ENCODE assay signal across 15 cellular contexts in the genomic region with DNA sequence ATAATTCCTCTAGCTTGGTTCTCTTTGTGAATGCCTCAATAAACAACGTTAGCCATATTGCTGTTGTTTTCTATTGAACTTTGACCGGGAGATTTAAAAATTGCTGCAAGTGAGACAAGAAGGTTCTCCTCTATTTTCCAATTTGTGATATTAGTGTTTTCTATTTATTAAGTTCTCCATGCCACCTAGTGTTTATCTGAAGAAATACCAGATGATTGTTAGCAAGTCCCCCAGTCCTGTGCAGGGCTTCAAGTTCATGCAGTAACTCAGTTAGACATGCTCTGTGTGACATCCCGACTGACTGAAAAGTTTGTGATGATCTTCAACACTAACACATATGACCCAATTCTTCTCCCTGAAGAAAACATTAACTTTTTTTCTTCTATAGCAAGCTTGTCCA. TPM values are rescaled to one million over a fixed set of nuclear protein-coding genes. Genes with fewer than 3 reads are reported as not detected.
DNase-seq lines count a peak whose midpoint lies in the region; ATAC-seq and TF ChIP-seq lines count a peak whose summit lies in the region.
"Had no signal": no experiment of that assay in that cellular context is flagged by ENCODE, and none has a peak within 500 bp of the region (broad histone marks: within the 10 kb centered on the region; RNA-seq: fewer than 3 reads in every experiment).

No MANE protein-coding gene starts in this region.

- ATAC-seq in Right ventricle myocardium inferior (no peak), HG02885 (IDR thresholded peaks at IDR 0.05; ENCODE audit: poor library complexity, unreplicated experiment) (no peak), HG03139 (IDR thresholded peaks at IDR 0.05; ENCODE audit: unreplicated experiment) (no peak)

- no peak overlapping the region for H3K27ac ChIP-seq in left ventricle myocardium inferior (replicated peaks)
- H3K27ac ChIP-seq in PC-9 = no peak overlapping the region
- H3K27ac ChIP-seq: SJSA1, WERI-Rb-1 had no signal

- POLR2A ChIA-PET in PC-9 (lab: Charles Lee; ENCODE audit: unreplicated experiment) = no interaction called here

- H3K9me3 ChIP-seq in left ventricle myocardium inferior (replicated peaks) = peaks cover 13% of the 10 kb centered on the region
- H3K9me3 ChIP-seq in PC-9 (ENCODE audit: insufficient read depth, low read depth) = peaks cover 13% of the 10 kb centered on the region; the same call in 1 of the 2 replicates
- H3K9me3 ChIP-seq: SJSA1 had no signal

- H3K36me3 ChIP-seq in left ventricle myocardium inferior (no peaks in the 10 kb centered on the region), PC-9 (ENCODE audit: low read depth) (no peaks in the 10 kb centered on the region)
- H3K36me3 ChIP-seq: SJSA1, WERI-Rb-1 had no signal

- no peak overlapping the region for H3K4me2 ChIP-seq in PC-9

- BruUV-seq in PC-9 (replicated peaks; lab: Mats Ljungman, UMichigan) = no TSS peak

- no peaks in the 10 kb centered on the region for H4K20me1 ChIP-seq in PC-9 (ENCODE audit: insufficient read depth)

- H3K79me2 ChIP-seq in PC-9 (ENCODE audit: low read depth) = no peaks in the 10 kb centered on the region

- H3K9me2 ChIP-seq in PC-9 (ENCODE audit: insufficient read depth) = no peaks in the 10 kb centered on the region

- no peaks in the 10 kb centered on the region for H3K4me1 ChIP-seq in left ventricle myocardium inferior
- peaks cover 4% of the 10 kb centered on the region; the same call in 1 of the 2 replicates for H3K4me1 ChIP-seq in PC-9 (replicated peaks; ENCODE audit: insufficient read depth)

- no peaks in the 10 kb centered on the region for H3F3A ChIP-seq in PC-9 (ENCODE audit: insufficient read depth, low read depth)

- H3K4me3 ChIP-seq in left ventricle myocardium inferior (no peak overlapping the region), PC-9 (no peak overlapping the region)
- H3K4me3 ChIP-seq: SJSA1 had no signal

- intact Hi-C loops in left ventricle myocardium inferior (cut with micrococcal nuclease) (no loop called here), Right ventricle myocardium inferior (cut with DNase I) (loop anchor here (10.0 kb wide), 1 partner anchor 245 kb away; no protein-coding TSS in a partner anchor), PC-9 (cut with micrococcal nuclease; ENCODE audit: unreplicated experiment) (loop anchor here (5.0 kb wide), 1 partner anchor 423 kb away; no protein-coding TSS in a partner anchor)

- peak; percentile 18 for TF ChIP-seq CTCF in left ventricle myocardium inferior (IDR thresholded peaks at IDR 0.05; ENCODE audit: borderline replicate concordance)
- peak; percentile 65 for TF ChIP-seq CTCF in PC-9 (conservative IDR thresholded peaks at IDR 0.05)

- DNase-seq in left ventricle myocardium inferior (no peak), Right ventricle myocardium inferior (ENCODE audit: missing footprints) (no peak), PC-9 (no peak), germinal center (ENCODE audit: low spot score) (peak; percentile 3), NCI-H2227 (lab: John Stamatoyannopoulos, UW; ENCODE audit: unreplicated experiment) (no peak), NOMO-1 (lab: John Stamatoyannopoulos, UW; ENCODE audit: unreplicated experiment in 2 of 2) (no peak)
- DNase-seq: islet precursor cell, NCI-H446, WERI-Rb-1 had no signal

- no peaks in the 10 kb centered on the region for H3K27me3 ChIP-seq in left ventricle myocardium inferior (ENCODE audit: low read depth)
- no peaks in the 10 kb centered on the region; the same call in 1 of the 2 replicates for H3K27me3 ChIP-seq in PC-9 (ENCODE audit: insufficient read depth, low read depth)
- H3K27me3 ChIP-seq: SJSA1 had no signal

- no peak overlapping the region for H2AFZ ChIP-seq in PC-9

- CTCF ChIA-PET in PC-9 (lab: Charles Lee) = no interaction called here

RNA-seq across cellular contexts. Expression of gene TFDP3, which starts 31.5 kb away (rescaled TPM):
- not detected for total RNA-seq in left ventricle myocardium inferior
- total RNA-seq in Right ventricle myocardium inferior = not detected
- not detected in 2 replicates for total RNA-seq in PC-9 (2021)
- total RNA-seq: fibroblast of villous mesenchyme, LHCN-M2, myocyte, SJSA1 had no signal
